31 cellular contexts compared by ENCODE assay signal in genomic region chr2:165054667-165055066, GRCh38.
DNase-seq lines count a peak whose midpoint lies in the region; ATAC-seq and TF ChIP-seq lines count a peak whose summit lies in the region.
"Had no signal": no experiment of that assay in that cellular context is flagged by ENCODE, and none has a peak within 500 bp of the region (broad histone marks: within the 10 kb centered on the region; RNA-seq: fewer than 3 reads in every experiment).

No MANE protein-coding gene starts in this region.

- H3K27ac ChIP-seq in heart right ventricle (peak overlapping the region; percentile 8 to 79 (median 65)), foreskin keratinocyte (no peak overlapping the region)
- H3K27ac ChIP-seq: A549, ascending aorta, parathyroid adenoma, spleen, tibial artery, vagina had no signal

- no peak for TF ChIP-seq CTCF in Loucy (conservative IDR thresholded peaks at IDR 0.05; ENCODE audit: low read length)
- no peak for TF ChIP-seq CTCF in heart right ventricle (IDR thresholded peaks at IDR 0.05)
- no peak for TF ChIP-seq CTCF in foreskin keratinocyte (conservative IDR thresholded peaks at IDR 0.05)

- H3K27ac Mint-ChIP-seq in activated T-cell treated with anti-CD3 and anti-CD28 coated beads, Interleukin-2, amount 50 U/mL, for 72 hours = no peak overlapping the region
- no peak overlapping the region for H3K27ac Mint-ChIP-seq in stimulated activated effector memory CD8-positive, alpha-beta T cell treated with anti-CD3 and anti-CD28 coated beads, Interleukin-12 subunit alpha, Interleukin-12 subunit beta, amount 100 ng/mL, for 72 hours
- H3K27ac Mint-ChIP-seq: activated CD4-positive, alpha-beta memory T cell treated with anti-CD3 and anti-CD28 coated beads, Interleukin-2, amount 10 ng/mL, durations not matched to agents 7 days and 5 days; activated naive CD8-positive, alpha-beta T cell treated with anti-CD3 and anti-CD28 coated beads, Interleukin-2, amount 10 ng/mL, durations not matched to agents 7 days and 5 days; CD8-positive, alpha-beta T cell; dendritic cell treated with granulocyte-macrophage colony-stimulating factor and Interleukin-4, amounts not matched to agents 40 ng/mL and 50 ng/mL, for 4 days; natural killer cell treated with Interleukin-12 subunit alpha and Interleukin-12 subunit beta and Interleukin-15 and Interleukin-18, amount 100 ng/mL, for 72 hours; T-helper 17 cell had no signal

- no peaks in the 10 kb centered on the region for H4K20me1 ChIP-seq in Loucy (ENCODE audit: insufficient read depth, low read length, poor library complexity, severe bottlenecking)

- H3K4me1 ChIP-seq in Loucy (ENCODE audit: insufficient read depth, low read length, poor library complexity, severe bottlenecking) (peaks cover 52% of the 10 kb centered on the region), heart right ventricle (peaks cover 0 to 19% (median 14%) of the 10 kb centered on the region in 9 donors), foreskin keratinocyte (no peaks in the 10 kb centered on the region)
- H3K4me1 ChIP-seq: A549, ascending aorta, spleen, tibial artery, vagina had no signal

- peak overlapping the region; percentile 47; the same call in 1 of the 2 replicates for H2AFZ ChIP-seq in Loucy (ENCODE audit: low read length)
- H2AFZ ChIP-seq: GM23338, hepatocyte had no signal

- H3F3A ChIP-seq in Loucy (ENCODE audit: low read depth) = peaks cover 4% of the 10 kb centered on the region; the same call in 1 of the 2 replicates

- no peaks in the 10 kb centered on the region for H3K9me2 ChIP-seq in Loucy (replicated peaks; ENCODE audit: low read depth, low read length)

- H3K9me3 Mint-ChIP-seq in activated T-cell treated with anti-CD3 and anti-CD28 coated beads, Interleukin-2, amount 50 U/mL, for 72 hours = no peaks in the 10 kb centered on the region
- peaks cover 3% of the 10 kb centered on the region for H3K9me3 Mint-ChIP-seq in stimulated activated effector memory CD8-positive, alpha-beta T cell treated with anti-CD3 and anti-CD28 coated beads, Interleukin-12 subunit alpha, Interleukin-12 subunit beta, amount 100 ng/mL, for 72 hours
- H3K9me3 Mint-ChIP-seq: activated CD4-positive, alpha-beta memory T cell treated with anti-CD3 and anti-CD28 coated beads, Interleukin-2, amount 10 ng/mL, durations not matched to agents 7 days and 5 days; activated naive CD8-positive, alpha-beta T cell treated with anti-CD3 and anti-CD28 coated beads, Interleukin-2, amount 10 ng/mL, durations not matched to agents 7 days and 5 days; CD8-positive, alpha-beta T cell; dendritic cell treated with granulocyte-macrophage colony-stimulating factor and Interleukin-4, amounts not matched to agents 40 ng/mL and 50 ng/mL, for 4 days; GM23338; natural killer cell treated with Interleukin-12 subunit alpha and Interleukin-12 subunit beta and Interleukin-15 and Interleukin-18, amount 100 ng/mL, for 72 hours had no signal

- H3K4me3 Mint-ChIP-seq in activated T-cell treated with anti-CD3 and anti-CD28 coated beads, Interleukin-2, amount 50 U/mL, for 72 hours = peak overlapping the region in 1 of 2 donors; percentile 3
- no peak overlapping the region for H3K4me3 Mint-ChIP-seq in stimulated activated effector memory CD8-positive, alpha-beta T cell treated with anti-CD3 and anti-CD28 coated beads, Interleukin-12 subunit alpha, Interleukin-12 subunit beta, amount 100 ng/mL, for 72 hours
- H3K4me3 Mint-ChIP-seq: activated CD4-positive, alpha-beta memory T cell treated with anti-CD3 and anti-CD28 coated beads, Interleukin-2, amount 10 ng/mL, durations not matched to agents 7 days and 5 days; activated naive CD8-positive, alpha-beta T cell treated with anti-CD3 and anti-CD28 coated beads, Interleukin-2, amount 10 ng/mL, durations not matched to agents 7 days and 5 days; CD8-positive, alpha-beta T cell; dendritic cell treated with granulocyte-macrophage colony-stimulating factor and Interleukin-4, amounts not matched to agents 40 ng/mL and 50 ng/mL, for 4 days; GM23338; natural killer cell treated with Interleukin-12 subunit alpha and Interleukin-12 subunit beta and Interleukin-15 and Interleukin-18, amount 100 ng/mL, for 72 hours; T-helper 17 cell had no signal

- H3K4me2 ChIP-seq in Loucy (ENCODE audit: low read depth, low read length, poor library complexity, severe bottlenecking) = peak overlapping the region; percentile 29
- H3K4me2 ChIP-seq: A549, GM23338 had no signal

- intact Hi-C loops in heart right ventricle (cut with DNase I) = no loop called here

- no peak overlapping the region for H3K9ac ChIP-seq in Loucy (ENCODE audit: low read depth, low read length, poor library complexity, severe bottlenecking)
- H3K9ac ChIP-seq: parathyroid adenoma had no signal

- H3K79me2 ChIP-seq in Loucy (ENCODE audit: insufficient read depth, low read length) = no peaks in the 10 kb centered on the region
- H3K79me2 ChIP-seq: hepatocyte, parathyroid adenoma had no signal

- H3K4me1 Mint-ChIP-seq in activated T-cell treated with anti-CD3 and anti-CD28 coated beads, Interleukin-2, amount 50 U/mL, for 72 hours (ENCODE audit: low read depth) = peaks cover 16% of the 10 kb centered on the region
- H3K4me1 Mint-ChIP-seq in stimulated activated effector memory CD8-positive, alpha-beta T cell treated with anti-CD3 and anti-CD28 coated beads, Interleukin-12 subunit alpha, Interleukin-12 subunit beta, amount 100 ng/mL, for 72 hours = no peaks in the 10 kb centered on the region
- H3K4me1 Mint-ChIP-seq: GM23338 had no signal

- no peaks in the 10 kb centered on the region for H3K9me3 ChIP-seq in Loucy (ENCODE audit: insufficient read depth, low read depth, low read length)
- no peaks in the 10 kb centered on the region for H3K9me3 ChIP-seq in heart right ventricle
- H3K9me3 ChIP-seq: A549, ascending aorta, spleen, tibial artery, vagina had no signal

- H3K36me3 ChIP-seq in Loucy (ENCODE audit: insufficient read depth, low read length) (no peaks in the 10 kb centered on the region), heart right ventricle (no peaks in the 10 kb centered on the region)
- H3K36me3 ChIP-seq: ascending aorta, spleen, tibial artery, vagina had no signal

- H3K4me3 ChIP-seq in Loucy (ENCODE audit: low read length, poor library complexity, severe bottlenecking) (no peak overlapping the region), heart right ventricle (no peak overlapping the region)
- H3K4me3 ChIP-seq: A549, ascending aorta, GM23338, hepatocyte, lung, spleen, tibial artery, vagina had no signal

- H3K27me3 Mint-ChIP-seq in activated T-cell treated with anti-CD3 and anti-CD28 coated beads, Interleukin-2, amount 50 U/mL, for 72 hours (ENCODE audit: low read depth) = peaks cover 18% of the 10 kb centered on the region
- H3K27me3 Mint-ChIP-seq: activated CD4-positive, alpha-beta memory T cell treated with anti-CD3 and anti-CD28 coated beads, Interleukin-2, amount 10 ng/mL, durations not matched to agents 7 days and 5 days; activated naive CD8-positive, alpha-beta T cell treated with anti-CD3 and anti-CD28 coated beads, Interleukin-2, amount 10 ng/mL, durations not matched to agents 7 days and 5 days; dendritic cell treated with granulocyte-macrophage colony-stimulating factor and Interleukin-4, amounts not matched to agents 40 ng/mL and 50 ng/mL, for 4 days; natural killer cell treated with Interleukin-12 subunit alpha and Interleukin-12 subunit beta and Interleukin-15 and Interleukin-18, amount 100 ng/mL, for 72 hours; T-helper 17 cell had no signal

- peak; percentile 36 to 70 for ATAC-seq in activated T-cell treated with anti-CD3 and anti-CD28 coated beads, Interleukin-2, amount 50 U/mL, for 72 hours (replicated peaks in 1 of 2)
- ATAC-seq in heart right ventricle = peak in 3 of 8 donors; percentile 17 to 43 (median 19)
- peak; percentile 50 for ATAC-seq in stimulated activated effector memory CD8-positive, alpha-beta T cell treated with anti-CD3 and anti-CD28 coated beads, Interleukin-12 subunit alpha, Interleukin-12 subunit beta, amount 100 ng/mL, for 72 hours
- ATAC-seq in HG03439 (IDR thresholded peaks at IDR 0.05; ENCODE audit: unreplicated experiment) = no peak
- no peak for ATAC-seq in foreskin keratinocyte
- ATAC-seq: CD8-positive, alpha-beta T cell; GM23338; T-helper 17 cell had no signal

- peak in 1 of 2 donors; percentile 27 for DNase-seq in activated T-cell treated with anti-CD3 and anti-CD28 coated beads, Interleukin-2, amount 50 U/mL, for 72 hours
- DNase-seq in activated T-cell treated with anti-CD3 and anti-CD28 coated beads, Interleukin-2, amount 50 U/mL, for 48 hours = no peak
- DNase-seq in heart right ventricle (no peak), epidermal melanocyte (ENCODE audit: insufficient read length, low spot score) (no peak), foreskin keratinocyte (no peak)
- no peak for DNase-seq in stimulated activated effector memory CD8-positive, alpha-beta T cell treated with anti-CD3 and anti-CD28 coated beads, Interleukin-12 subunit alpha, Interleukin-12 subunit beta, amount 100 ng/mL, for 72 hours (ENCODE audit: low spot score in 2 of 2)
- DNase-seq: activated CD4-positive, alpha-beta memory T cell treated with anti-CD3 and anti-CD28 coated beads, Interleukin-2, amount 10 ng/mL, durations not matched to agents 7 days and 5 days; activated CD4-positive, CD25-positive, alpha-beta regulatory T cell treated with anti-CD3 and anti-CD28 coated beads, Interleukin-2, amount 50 U/mL, for 72 hours; activated effector memory CD4-positive, alpha-beta T cell treated with Interleukin-2 at 50 U/mL for 16 hours; activated naive CD8-positive, alpha-beta T cell treated with anti-CD3 and anti-CD28 coated beads, Interleukin-2, amount 10 ng/mL, durations not matched to agents 7 days and 5 days; activated T-cell treated with anti-CD3 and anti-CD28 coated beads for 4 hours; CD8-positive, alpha-beta T cell; central memory CD4-positive, alpha-beta T cell; NCI-H1048; NCI-H187; NCI-H446 treated with DMSO at 0.1 percent for 48 hours; spleen; stimulated activated CD4-positive, alpha-beta T cell treated with anti-CD3 and anti-CD28 coated beads, Interleukin-2, amount 100 ng/mL, for 24 hours; T-helper 17 cell; tibial artery had no signal

- H3K27me3 ChIP-seq in Loucy (ENCODE audit: insufficient read depth, low read length, poor library complexity, severe bottlenecking) = no peaks in the 10 kb centered on the region
- no peaks in the 10 kb centered on the region for H3K27me3 ChIP-seq in heart right ventricle
- H3K27me3 ChIP-seq in foreskin keratinocyte = no peaks in the 10 kb centered on the region
- H3K27me3 ChIP-seq: ascending aorta, hepatocyte, spleen, tibial artery, vagina had no signal

- WGBS in heart right ventricle, 2 donors = 80 to 82% methylated on average over 3 of the region's 3 CpGs

- no peaks in the 10 kb centered on the region for H3K36me3 Mint-ChIP-seq in activated T-cell treated with anti-CD3 and anti-CD28 coated beads, Interleukin-2, amount 50 U/mL, for 72 hours (ENCODE audit: insufficient read depth in 2 of 2)
- no peaks in the 10 kb centered on the region for H3K36me3 Mint-ChIP-seq in stimulated activated effector memory CD8-positive, alpha-beta T cell treated with anti-CD3 and anti-CD28 coated beads, Interleukin-12 subunit alpha, Interleukin-12 subunit beta, amount 100 ng/mL, for 72 hours
- H3K36me3 Mint-ChIP-seq: activated naive CD8-positive, alpha-beta T cell treated with anti-CD3 and anti-CD28 coated beads, Interleukin-2, amount 10 ng/mL, durations not matched to agents 7 days and 5 days; CD8-positive, alpha-beta T cell; natural killer cell treated with Interleukin-12 subunit alpha and Interleukin-12 subunit beta and Interleukin-15 and Interleukin-18, amount 100 ng/mL, for 72 hours had no signal

Comparison
In these comparisons a context has a peak if more than half of its experiments do, and no peak if none do; other contexts are left out.
1. ATAC-seq: peak in activated T-cell treated with anti-CD3 and anti-CD28 coated beads, Interleukin-2, amount 50 U/mL, for 72 hours (2 of 2) and stimulated activated effector memory CD8-positive, alpha-beta T cell treated with anti-CD3 and anti-CD28 coated beads, Interleukin-12 subunit alpha, Interleukin-12 subunit beta, amount 100 ng/mL, for 72 hours (single experiment); none in HG03439 (single experiment) and foreskin keratinocyte (single experiment).